Comparison of ENCODE assay signal across 8 cellular contexts in genomic region chr3:49017978-49018706, GRCh38. TPM values are rescaled to one million over a fixed set of nuclear protein-coding genes. Genes with fewer than 3 reads are reported as not detected.
A peak's percentile ranks its signal among the peaks of the same experiment; 100 is the strongest.
DNase-seq lines count a peak whose midpoint lies in the region; ATAC-seq, FAIRE-seq and TF ChIP-seq lines count a peak whose summit lies in the region.

DALRD3 (minus strand) TSS chr3:49018580; CDS start chr3:49018564, 16 bp downstream.

- RAD21 ChIA-PET in GM12878 (lab: Charles Lee; ENCODE audit: unreplicated experiment): interaction anchor here (0.7 to 2.3 kb wide), 5 partner anchors 9 to 31 kb away, joined by 3 to 12 read pairs (median 4); partner anchors contain the start of genes IMPDH2 and WDR6

- peak within 1 kb of the TSS; percentile 79 for H2AFZ ChIP-seq in GM12878 (ENCODE audit: control insufficient read depth, low read depth, low read length)

- ATAC-seq in GM12878 (peak; percentile 26), GM18520 (IDR thresholded peaks at IDR 0.05; ENCODE audit: unreplicated experiment) (no peak), HG02981 (IDR thresholded peaks at IDR 0.05; ENCODE audit: unreplicated experiment) (no peak)

- no peak for TF ChIP-seq EP300 in GM12878 (IDR thresholded peaks at IDR 0.05; ENCODE audit: borderline replicate concordance in 1 of 2, control insufficient read depth in 1 of 2, low read depth in 2 of 2, low read length in 2 of 2)

- in situ Hi-C loops in GM12878 (cut with MboI): no loop called here

- no peak for FAIRE-seq in GM12878 (lab: Jason Lieb, UNC)

- H3K27me3 ChIP-seq in GM12878 (replicated peaks in 1 of 2; ENCODE audit: control insufficient read depth in 2 of 2, insufficient read depth in 2 of 2, low read length in 1 of 2): no peaks in the 10 kb centered on the region

- H3K4me3 ChIP-seq in GM12875 (ENCODE audit: low read depth, low read length): peak within 1 kb of the TSS; percentile 71
- peak within 1 kb of the TSS; percentile 95 for H3K4me3 ChIP-seq in GM12878

- H3K79me2 ChIP-seq in GM12878 (ENCODE audit: control insufficient read depth, insufficient read depth, low read length): peaks cover 37% of the 10 kb centered on the region

- peaks cover 8% of the 10 kb centered on the region for H3K4me1 ChIP-seq in GM12878 (ENCODE audit: control insufficient read depth, insufficient read depth, low read length)

- CTCF ChIA-PET in GM12878 (lab: Yijun Ruan, JAX): interaction anchor here (0.6 to 5.9 kb wide), 3 partner anchors 10 to 317 kb away, joined by 3 to 83 read pairs (median 21); partner anchors contain the start of genes P4HTM and WDR6

- TF ChIP-seq POLR2A in GM12878 (IDR thresholded peaks at IDR 0.05; ENCODE audit: low read depth, low read length): no peak

- SMC1A ChIA-PET in GM12878 (lab: Charles Lee; ENCODE audit: uncharacterized antibody, unreplicated experiment): interaction anchor here (0.7 to 4.2 kb wide), 2 partner anchors 10 to 11 kb away, joined by 4 to 21 read pairs; partner anchors contain the start of genes IMPDH2 and WDR6

- H3K9me3 ChIP-seq in GM12878 (replicated peaks; ENCODE audit: control insufficient read depth, insufficient read depth, low read length): no peaks in the 10 kb centered on the region

- TF ChIP-seq RAD21 in GM12878 (IDR thresholded peaks at IDR 0.05; ENCODE audit: insufficient read depth, low read depth, low read length): no peak

- peak within 1 kb of the TSS; percentile 86 for H3K4me2 ChIP-seq in GM12878 (ENCODE audit: control insufficient read depth, insufficient read depth)

- no TSS peak for BruUV-seq in GM12878 (replicated peaks; lab: Mats Ljungman, UMichigan)

- H3K36me3 ChIP-seq in GM12878 (ENCODE audit: control insufficient read depth in 2 of 2, insufficient read depth in 2 of 2, low read length in 1 of 2): peaks cover 18 to 22% of the 10 kb centered on the region in 2 experiments; a peak in 3 of 4 replicates

- DNase-seq in NCI-H1105 (lab: John Stamatoyannopoulos, UW): peak; percentile 80
- peak; percentile 59 for DNase-seq in T1000 (lab: John Stamatoyannopoulos, UW)
- no peak for DNase-seq in GM12878 (ENCODE audit: low read depth, low spot score)
- DNase-seq in hippocampal formation (lab: John Stamatoyannopoulos, UW): peak; percentile 46 to 58
- no peak for DNase-seq in pulmonary artery endothelial cell (ENCODE audit: low read depth, low spot score)

- TF ChIP-seq CTCF in GM12875 (IDR thresholded peaks at IDR 0.05; ENCODE audit: borderline replicate concordance, insufficient read depth, low read depth, low read length) (no peak), GM12878 (IDR thresholded peaks at IDR 0.05 in 2 of 3, conservative IDR thresholded peaks at IDR 0.05 in 1 of 3; ENCODE audit: control insufficient read depth in 2 of 3, extremely low read depth in 1 of 3, insufficient read depth in 1 of 3, low read depth in 3 of 3, low read length in 3 of 3) (no peak)

- H4K20me1 ChIP-seq in GM12878 (ENCODE audit: control insufficient read depth, insufficient read depth): no peaks in the 10 kb centered on the region

- H3K27ac ChIP-seq in GM12878 (ENCODE audit: control insufficient read depth, insufficient read depth): peak within 1 kb of the TSS; percentile 59

- H3K9ac ChIP-seq in GM12878 (ENCODE audit: control insufficient read depth, insufficient read depth, low read length): peak within 1 kb of the TSS; percentile 81

- intact Hi-C loops in GM12878 (cut with micrococcal nuclease; ENCODE audit: unreplicated experiment): no loop called here

- POLR2A ChIA-PET in GM12878 (lab: Charles Lee): interaction anchor here (0.5 to 3.1 kb wide), 6 partner anchors 10 to 115 kb away, joined by 3 to 28 read pairs (median 6); partner anchors contain the start of genes IMPDH2, QRICH1 and WDR6

- under 1% methylated on average over 82 of the region's 85 CpGs for WGBS in GM12878 (ENCODE audit: insufficient coverage, insufficient replicate concordance, low lambda C conversion rate, missing lambda C conversion rate)

TF ChIP-seq in GM12878, 131 proteins besides CTCF, POLR2A, EP300 and RAD21 (continues in another document):
- TF ChIP-seq BCLAF1 (IDR thresholded peaks at IDR 0.05) (no peak), MYC (IDR thresholded peaks at IDR 0.05; ENCODE audit: insufficient read depth, insufficient read length, insufficient replicate concordance, low read length, severe bottlenecking) (no peak), MTA3 (IDR thresholded peaks at IDR 0.05; ENCODE audit: borderline replicate concordance, low read length) (no peak), NRF1 (conservative IDR thresholded peaks at IDR 0.05; ENCODE audit: low read depth, low read length) (peak; percentile 33; the same call in 1 of the 2 replicates), ZNF622 (IDR thresholded peaks at IDR 0.05) (no peak), PML (IDR thresholded peaks at IDR 0.05; ENCODE audit: low read length) (no peak), CHD2 (IDR thresholded peaks at IDR 0.05; ENCODE audit: borderline replicate concordance, low read depth, low read length) (0 out of 2 replicates have a peak, but pooled peaks have one; percentile 19), ATF3 (IDR thresholded peaks at IDR 0.05; ENCODE audit: borderline replicate concordance, extremely low read depth, low read depth, low read length) (no peak), TAF1 (IDR thresholded peaks at IDR 0.05; ENCODE audit: borderline replicate concordance, low read depth, low read length) (no peak), TCF12 (IDR thresholded peaks at IDR 0.05; ENCODE audit: low read depth, low read length) (peak; percentile 43; the same call in 1 of the 2 replicates), GATAD2B (conservative IDR thresholded peaks at IDR 0.05; ENCODE audit: low read depth) (peak; percentile 81), POLR2AphosphoS2 (IDR thresholded peaks at IDR 0.05; ENCODE audit: low read depth, low read length) (peak; percentile 88), TBL1XR1 (IDR thresholded peaks at IDR 0.05; ENCODE audit: low read depth, low read length) (no peak), BCL11A (IDR thresholded peaks at IDR 0.05; ENCODE audit: low read depth, low read length) (no peak), ASH2L (IDR thresholded peaks at IDR 0.05; ENCODE audit: borderline replicate concordance, low read depth) (no peak), KLF5 (IDR thresholded peaks at IDR 0.05; ENCODE audit: partially characterized antibody) (no peak), BCL3 (IDR thresholded peaks at IDR 0.05; ENCODE audit: borderline replicate concordance, insufficient read depth, low read depth, low read length, poor library complexity, severe bottlenecking) (peak; percentile 71)

RNA-seq across cellular contexts. Expression of gene DALRD3, which starts in this region (rescaled TPM):
- total RNA-seq in GM12878 (2013; cell fraction: nucleolus; rRNA removed): 13.2 and 15.2 TPM in 2 replicates
- total RNA-seq in GM12878 (2014; rRNA removed): 28.2 and 30.4 TPM in 2 replicates
- total RNA-seq in GM12878 (2014; rRNA removed; fragmentation: Illumina TruSeq; extraction: Trizol): 12.2 and 14.9 TPM in 2 replicates
- total RNA-seq in GM12878 (2021): 20.5 and 23.7 TPM in 2 replicates
- polyA plus RNA-seq in GM12878 (2011; ENCODE audit: low read depth): 18.4 TPM
- polyA plus RNA-seq in GM12878 (2011; rRNA removed): 15.6 and 26.3 TPM in 2 replicates
- polyA plus RNA-seq in GM12878 (2011; cell fraction: cytosol; rRNA removed): 43.0 and 43.1 TPM in 2 replicates
- polyA plus RNA-seq in GM12878 (2011; cell fraction: nucleus; rRNA removed): 77.6 and 87.5 TPM in 2 replicates
- polyA plus RNA-seq in GM12878 (2012): 18.4 and 24.7 TPM in 2 replicates
- polyA plus RNA-seq in GM12878 (2014; fragmentation: Illumina TruSeq; extraction: Trizol): 13.8 and 15.7 TPM in 2 replicates
- 10 to 100 TPM; 10.1 to 21.9 TPM for polyA plus RNA-seq in GM12878 (2014; fragmentation: Nextera tagmentation; extraction: Ambion mirVana)
- polyA plus RNA-seq in GM12878 (2014; rRNA removed): 23.0 and 27.3 TPM in 2 replicates
- polyA plus RNA-seq in GM12878 (2016; fragmentation: Nextera tagmentation; extraction: Ambion mirVana): 10 to 100 TPM; 21.2 to 26.0 TPM
- polyA minus RNA-seq in GM12878 (2011; rRNA and poly(A)+ RNA removed): 31.2 and 44.4 TPM in 2 replicates
- 11.9 and 12.6 TPM in 2 replicates for polyA minus RNA-seq in GM12878 (2011; cell fraction: cytosol; rRNA and poly(A)+ RNA removed)
- polyA minus RNA-seq in GM12878 (2011; cell fraction: nucleus; rRNA and poly(A)+ RNA removed): 21.5 and 34.7 TPM in 2 replicates
- total RNA-seq in pulmonary artery endothelial cell: 37.4 and 48.5 TPM in 2 replicates

Comparison
In these comparisons a context has a peak if more than half of its experiments do, and no peak if none do; other contexts are left out.
1. DNase-seq: peak in NCI-H1105 (single experiment), T1000 (single experiment) and hippocampal formation (2 of 2); none in GM12878 (single experiment) and pulmonary artery endothelial cell (single experiment).